In the genomic region with DNA sequence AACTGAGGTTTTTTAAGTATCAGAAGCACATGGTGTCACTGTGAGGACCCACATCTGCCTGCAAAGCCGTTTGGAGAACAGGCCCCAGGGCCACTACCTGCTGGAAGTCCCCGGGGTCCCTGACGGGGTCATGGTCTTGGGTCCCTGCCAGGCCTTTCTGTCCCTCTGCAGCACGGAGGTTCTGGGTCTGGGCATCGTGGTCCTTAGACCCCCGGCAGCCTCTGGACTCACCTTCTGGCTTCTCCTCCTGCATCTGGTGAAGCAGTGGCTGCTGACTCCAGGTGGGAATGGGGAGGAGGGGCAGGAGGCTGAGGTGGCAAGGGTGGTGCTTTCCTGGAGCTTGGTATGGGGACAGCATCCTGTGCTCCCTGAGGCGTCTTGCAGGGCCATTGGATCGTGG, we compare ENCODE assay signal across 13 cellular contexts.
DNase-seq lines count a peak whose midpoint lies in the region; ATAC-seq and TF ChIP-seq lines count a peak whose summit lies in the region.
"Had no signal": no experiment of that assay in that cellular context is flagged by ENCODE, and none has a peak within 500 bp of the region (broad histone marks: within the 10 kb centered on the region; RNA-seq: fewer than 3 reads in every experiment).

No MANE protein-coding gene starts in this region.

- H3K9ac ChIP-seq in smooth muscle cell (ENCODE audit: low read depth), result no peak overlapping the region

- H3K9me3 ChIP-seq in testis (no peaks in the 10 kb centered on the region), smooth muscle cell (replicated peaks; ENCODE audit: low read depth) (no peaks in the 10 kb centered on the region)
- H3K9me3 ChIP-seq: BE2C, Caco-2 had no signal

- ATAC-seq in HG03135 (IDR thresholded peaks at IDR 0.05; ENCODE audit: unreplicated experiment), result no peak

- WGBS in testis, 2 donors, result 76 to 88% methylated on average over 3 to 8 of the region's 8 CpGs
- WGBS in smooth muscle cell (ENCODE audit: low lambda C conversion rate), result 92% methylated on average over 8 of the region's 8 CpGs

- intact Hi-C loops in testis (cut with DNase I; ENCODE audit: low total_unique reads), result no loop called here

- no peaks in the 10 kb centered on the region for H3K36me3 ChIP-seq in testis (ENCODE audit: low read depth, missing control alignments)
- no peaks in the 10 kb centered on the region for H3K36me3 ChIP-seq in smooth muscle cell (ENCODE audit: low read depth)
- H3K36me3 ChIP-seq: BE2C had no signal

- H3F3A ChIP-seq in smooth muscle cell (ENCODE audit: low read depth), result no peaks in the 10 kb centered on the region

- H3K4me1 ChIP-seq in testis (no peaks in the 10 kb centered on the region), smooth muscle cell (ENCODE audit: low read depth) (no peaks in the 10 kb centered on the region)
- H3K4me1 ChIP-seq: BE2C, Caco-2 had no signal

- no peak overlapping the region for H2AFZ ChIP-seq in smooth muscle cell (ENCODE audit: low read depth)

- no peak for TF ChIP-seq POLR2A in testis (IDR thresholded peaks at IDR 0.05)

- no peak overlapping the region for H3K4me3 ChIP-seq in coronary artery
- no peak overlapping the region for H3K4me3 ChIP-seq in testis
- H3K4me3 ChIP-seq in smooth muscle cell, result no peak overlapping the region

- H3K27me3 ChIP-seq in testis, result no peaks in the 10 kb centered on the region
- H3K27me3 ChIP-seq in smooth muscle cell (ENCODE audit: low read depth), result peaks cover 5% of the 10 kb centered on the region

- H3K27ac ChIP-seq in coronary artery, result no peak overlapping the region
- H3K27ac ChIP-seq in testis, result no peak overlapping the region
- no peak overlapping the region for H3K27ac ChIP-seq in smooth muscle cell (ENCODE audit: low read depth)
- H3K27ac ChIP-seq: C4-2B had no signal

- H4K20me1 ChIP-seq in smooth muscle cell (ENCODE audit: low read depth), result no peaks in the 10 kb centered on the region

- DNase-seq in coronary artery (ENCODE audit: low spot score) (peak; percentile 60), mesenteric fat pad (ENCODE audit: low spot score) (peak; percentile 71), testis (peak; percentile 8), smooth muscle cell (lab: John Stamatoyannopoulos, UW; ENCODE audit: unreplicated experiment) (no peak)
- DNase-seq in stimulated activated CD4-positive, alpha-beta T cell treated with anti-CD3 and anti-CD28 coated beads, Interleukin-4, amount 100 ng/mL, for 24 hours, result no peak
- DNase-seq: ACHN; BE2C; CD4-positive, alpha-beta T cell; GOT3; H7 had no signal

- no peak overlapping the region for H3K4me2 ChIP-seq in smooth muscle cell

- no peaks in the 10 kb centered on the region for H3K79me2 ChIP-seq in smooth muscle cell (ENCODE audit: low read depth)

- TF ChIP-seq CTCF in coronary artery (IDR thresholded peaks at IDR 0.05), result no peak
- no peak for TF ChIP-seq CTCF in testis (IDR thresholded peaks at IDR 0.05)
- TF ChIP-seq CTCF in smooth muscle cell (IDR thresholded peaks at IDR 0.05; ENCODE audit: borderline replicate concordance, insufficient read depth, poor library complexity, severe bottlenecking), result no peak

Comparison
In these comparisons a context has a peak if more than half of its experiments do, and no peak if none do; other contexts are left out.
1. DNase-seq: peak in coronary artery (single experiment), mesenteric fat pad (single experiment) and testis (single experiment); none in smooth muscle cell (single experiment) and stimulated activated CD4-positive, alpha-beta T cell treated with anti-CD3 and anti-CD28 coated beads, Interleukin-4, amount 100 ng/mL, for 24 hours (single experiment).